1 cellular context compared by ENCODE assay signal in the genomic region with DNA sequence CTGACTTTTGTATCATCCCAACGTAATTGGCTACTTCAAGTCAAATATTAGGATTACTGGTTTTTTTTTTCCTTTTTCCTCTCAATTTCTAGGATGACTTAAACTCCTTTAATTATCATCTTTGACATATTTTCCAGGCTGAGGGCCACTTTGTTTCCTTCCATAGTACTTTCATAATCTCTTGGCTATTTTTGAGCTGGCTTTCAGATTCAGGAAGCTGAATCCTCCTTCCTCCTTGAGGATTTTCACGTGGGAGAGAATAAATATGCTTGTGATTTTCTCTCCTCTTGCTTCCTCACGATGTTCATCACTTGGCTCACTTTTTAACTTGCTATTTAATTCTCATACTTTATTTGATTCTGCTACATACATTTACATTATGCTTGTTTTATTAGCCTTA.
TF ChIP-seq lines count a peak whose summit lies in the region.

No MANE protein-coding gene starts in this region.

TF ChIP-seq in HepG2, 621 proteins besides CTCF, POLR2A, EP300 and RAD21 (continued from another document):
- TF ChIP-seq, protein P1, sequence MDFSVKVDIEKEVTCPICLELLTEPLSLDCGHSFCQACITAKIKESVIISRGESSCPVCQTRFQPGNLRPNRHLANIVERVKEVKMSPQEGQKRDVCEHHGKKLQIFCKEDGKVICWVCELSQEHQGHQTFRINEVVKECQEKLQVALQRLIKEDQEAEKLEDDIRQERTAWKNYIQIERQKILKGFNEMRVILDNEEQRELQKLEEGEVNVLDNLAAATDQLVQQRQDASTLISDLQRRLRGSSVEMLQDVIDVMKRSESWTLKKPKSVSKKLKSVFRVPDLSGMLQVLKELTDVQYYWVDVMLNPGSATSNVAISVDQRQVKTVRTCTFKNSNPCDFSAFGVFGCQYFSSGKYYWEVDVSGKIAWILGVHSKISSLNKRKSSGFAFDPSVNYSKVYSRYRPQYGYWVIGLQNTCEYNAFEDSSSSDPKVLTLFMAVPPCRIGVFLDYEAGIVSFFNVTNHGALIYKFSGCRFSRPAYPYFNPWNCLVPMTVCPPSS (IDR thresholded peaks at IDR 0.05) = no peak
- no peak for TF ChIP-seq ZNF234 (CRISPR knock-in tag; conservative IDR thresholded peaks at IDR 0.05)
- TF ChIP-seq GPN1 (CRISPR knock-in tag; IDR thresholded peaks at IDR 0.05; ENCODE audit: borderline replicate concordance) = no peak
- TF ChIP-seq ZFAT (CRISPR knock-in tag; conservative IDR thresholded peaks at IDR 0.05) = no peak
- TF ChIP-seq NFIC (IDR thresholded peaks at IDR 0.05; ENCODE audit: low read length) = no peak
- no peak for TF ChIP-seq GABPA (IDR thresholded peaks at IDR 0.05; ENCODE audit: low read depth, low read length)
- no peak for TF ChIP-seq GABPA (CRISPR knock-in tag; IDR thresholded peaks at IDR 0.05; ENCODE audit: low read depth)
- TF ChIP-seq ZNF232 (CRISPR knock-in tag; IDR thresholded peaks at IDR 0.05; ENCODE audit: borderline replicate concordance) = no peak
TF ChIP-seq in HepG2: peak in this region for 0.
